ENCODE assay signal across 1 cellular context in the genomic region with DNA sequence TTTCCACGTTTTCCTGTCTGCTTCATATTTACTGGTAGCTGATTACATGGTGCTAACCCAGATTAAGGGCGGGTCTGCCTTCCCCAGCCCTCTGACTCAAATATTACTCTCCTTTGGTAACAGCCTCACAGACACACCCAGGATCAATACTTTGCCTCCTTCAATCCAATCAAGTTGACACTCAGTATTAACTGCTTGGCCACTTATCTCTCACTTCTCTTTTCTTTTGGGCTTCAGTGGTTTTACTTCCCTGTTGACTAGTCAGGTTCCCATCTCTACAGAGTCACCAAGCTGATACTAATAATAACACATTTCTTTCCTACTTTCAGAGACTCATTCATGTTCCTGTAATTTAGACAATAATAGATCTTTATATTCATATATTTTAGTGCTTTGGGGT.
TF ChIP-seq lines count a peak whose summit lies in the region.

No MANE protein-coding gene starts in this region.

TF ChIP-seq in GM12878, 131 proteins besides CTCF, POLR2A, EP300 and RAD21 (continued from another document):
- TF ChIP-seq IKZF2 (IDR thresholded peaks at IDR 0.05) (peak; percentile 30 to 41; a peak in 2 of 4 replicates), MTA2 (IDR thresholded peaks at IDR 0.05; ENCODE audit: low read depth) (peak; percentile 54; the same call in 1 of the 2 replicates)
